1 cellular context compared by ENCODE assay signal in the genomic region with DNA sequence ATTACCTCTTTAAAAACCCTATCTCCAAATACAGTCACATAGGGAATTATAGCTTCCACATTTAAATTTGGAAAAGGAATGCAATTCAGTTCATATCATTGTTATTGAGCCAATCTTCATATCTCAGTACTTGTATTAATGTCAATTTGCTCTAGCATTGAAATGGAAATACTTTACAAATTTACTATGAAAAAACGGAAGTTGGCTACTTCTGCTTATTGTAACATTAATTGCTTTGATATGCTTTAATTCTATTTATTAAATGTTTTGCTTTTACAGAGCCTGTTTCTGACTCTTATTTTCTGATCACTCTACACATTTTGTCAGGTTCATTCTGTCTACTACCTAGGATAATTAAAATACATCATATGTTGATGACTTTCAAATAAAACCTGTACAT.
TF ChIP-seq lines count a peak whose summit lies in the region.

No MANE protein-coding gene starts in this region.

TF ChIP-seq in GM12878, 131 proteins besides CTCF, POLR2A, EP300 and RAD21 (continued from another document):
- TF ChIP-seq, protein P1, sequence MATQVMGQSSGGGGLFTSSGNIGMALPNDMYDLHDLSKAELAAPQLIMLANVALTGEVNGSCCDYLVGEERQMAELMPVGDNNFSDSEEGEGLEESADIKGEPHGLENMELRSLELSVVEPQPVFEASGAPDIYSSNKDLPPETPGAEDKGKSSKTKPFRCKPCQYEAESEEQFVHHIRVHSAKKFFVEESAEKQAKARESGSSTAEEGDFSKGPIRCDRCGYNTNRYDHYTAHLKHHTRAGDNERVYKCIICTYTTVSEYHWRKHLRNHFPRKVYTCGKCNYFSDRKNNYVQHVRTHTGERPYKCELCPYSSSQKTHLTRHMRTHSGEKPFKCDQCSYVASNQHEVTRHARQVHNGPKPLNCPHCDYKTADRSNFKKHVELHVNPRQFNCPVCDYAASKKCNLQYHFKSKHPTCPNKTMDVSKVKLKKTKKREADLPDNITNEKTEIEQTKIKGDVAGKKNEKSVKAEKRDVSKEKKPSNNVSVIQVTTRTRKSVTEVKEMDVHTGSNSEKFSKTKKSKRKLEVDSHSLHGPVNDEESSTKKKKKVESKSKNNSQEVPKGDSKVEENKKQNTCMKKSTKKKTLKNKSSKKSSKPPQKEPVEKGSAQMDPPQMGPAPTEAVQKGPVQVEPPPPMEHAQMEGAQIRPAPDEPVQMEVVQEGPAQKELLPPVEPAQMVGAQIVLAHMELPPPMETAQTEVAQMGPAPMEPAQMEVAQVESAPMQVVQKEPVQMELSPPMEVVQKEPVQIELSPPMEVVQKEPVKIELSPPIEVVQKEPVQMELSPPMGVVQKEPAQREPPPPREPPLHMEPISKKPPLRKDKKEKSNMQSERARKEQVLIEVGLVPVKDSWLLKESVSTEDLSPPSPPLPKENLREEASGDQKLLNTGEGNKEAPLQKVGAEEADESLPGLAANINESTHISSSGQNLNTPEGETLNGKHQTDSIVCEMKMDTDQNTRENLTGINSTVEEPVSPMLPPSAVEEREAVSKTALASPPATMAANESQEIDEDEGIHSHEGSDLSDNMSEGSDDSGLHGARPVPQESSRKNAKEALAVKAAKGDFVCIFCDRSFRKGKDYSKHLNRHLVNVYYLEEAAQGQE (IDR thresholded peaks at IDR 0.05; ENCODE audit: low read depth, low read length), result no peak
- no peak for TF ChIP-seq BRCA1 (IDR thresholded peaks at IDR 0.05; ENCODE audit: low read depth, low read length)
- TF ChIP-seq, protein P2, sequence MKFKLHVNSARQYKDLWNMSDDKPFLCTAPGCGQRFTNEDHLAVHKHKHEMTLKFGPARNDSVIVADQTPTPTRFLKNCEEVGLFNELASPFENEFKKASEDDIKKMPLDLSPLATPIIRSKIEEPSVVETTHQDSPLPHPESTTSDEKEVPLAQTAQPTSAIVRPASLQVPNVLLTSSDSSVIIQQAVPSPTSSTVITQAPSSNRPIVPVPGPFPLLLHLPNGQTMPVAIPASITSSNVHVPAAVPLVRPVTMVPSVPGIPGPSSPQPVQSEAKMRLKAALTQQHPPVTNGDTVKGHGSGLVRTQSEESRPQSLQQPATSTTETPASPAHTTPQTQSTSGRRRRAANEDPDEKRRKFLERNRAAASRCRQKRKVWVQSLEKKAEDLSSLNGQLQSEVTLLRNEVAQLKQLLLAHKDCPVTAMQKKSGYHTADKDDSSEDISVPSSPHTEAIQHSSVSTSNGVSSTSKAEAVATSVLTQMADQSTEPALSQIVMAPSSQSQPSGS (IDR thresholded peaks at IDR 0.05; ENCODE audit: low read length), result no peak
- TF ChIP-seq, protein P3, sequence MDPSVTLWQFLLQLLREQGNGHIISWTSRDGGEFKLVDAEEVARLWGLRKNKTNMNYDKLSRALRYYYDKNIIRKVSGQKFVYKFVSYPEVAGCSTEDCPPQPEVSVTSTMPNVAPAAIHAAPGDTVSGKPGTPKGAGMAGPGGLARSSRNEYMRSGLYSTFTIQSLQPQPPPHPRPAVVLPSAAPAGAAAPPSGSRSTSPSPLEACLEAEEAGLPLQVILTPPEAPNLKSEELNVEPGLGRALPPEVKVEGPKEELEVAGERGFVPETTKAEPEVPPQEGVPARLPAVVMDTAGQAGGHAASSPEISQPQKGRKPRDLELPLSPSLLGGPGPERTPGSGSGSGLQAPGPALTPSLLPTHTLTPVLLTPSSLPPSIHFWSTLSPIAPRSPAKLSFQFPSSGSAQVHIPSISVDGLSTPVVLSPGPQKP (IDR thresholded peaks at IDR 0.05; ENCODE audit: low read depth, low read length), result no peak
- TF ChIP-seq DPF2 (IDR thresholded peaks at IDR 0.05), result no peak
- TF ChIP-seq ZBED1 (IDR thresholded peaks at IDR 0.05; ENCODE audit: borderline replicate concordance), result no peak
